18 cellular contexts compared by ENCODE assay signal in the genomic region with DNA sequence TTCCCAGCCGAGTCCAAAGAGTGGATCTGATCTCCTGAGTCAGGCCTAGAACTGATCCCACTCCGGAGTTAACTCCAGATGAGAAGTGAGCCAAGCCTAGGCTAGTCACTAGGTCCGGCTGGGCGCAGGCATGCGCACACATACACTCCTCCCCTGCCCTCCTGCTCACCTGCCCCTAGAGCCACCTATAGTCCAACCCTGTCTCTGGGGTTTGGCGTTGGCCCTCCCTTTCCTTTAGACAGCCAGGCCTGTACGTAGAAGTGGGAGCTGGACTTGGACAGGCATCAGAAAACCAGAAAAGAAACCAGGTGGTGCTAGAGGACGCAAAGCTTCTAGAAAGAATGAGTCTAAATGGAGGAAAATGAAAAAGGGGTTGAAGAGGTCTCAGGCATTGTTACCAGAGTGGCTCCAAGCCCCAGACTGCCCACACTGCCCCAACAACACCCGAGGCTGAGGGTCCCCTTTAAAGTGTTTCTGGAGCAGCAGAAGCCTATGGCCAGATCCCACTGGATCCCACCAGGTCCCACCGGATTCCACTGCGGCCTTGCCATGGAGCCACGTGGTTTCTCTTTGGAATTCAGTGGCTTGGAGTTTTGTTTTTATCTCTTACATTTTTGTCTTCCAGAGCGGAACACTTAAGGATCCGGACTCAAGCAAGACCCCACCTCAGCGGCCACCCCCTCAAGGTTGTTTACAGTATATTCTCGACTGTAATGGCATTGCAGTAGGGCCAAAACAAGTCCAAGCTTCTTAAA. TPM values are rescaled to one million over a fixed set of nuclear protein-coding genes. Genes with fewer than 3 reads are reported as not detected.
"Had no signal": no experiment of that assay in that cellular context is flagged by ENCODE, and none has a peak within 500 bp of the region (broad histone marks: within the 10 kb centered on the region; RNA-seq: fewer than 3 reads in every experiment).

No MANE protein-coding gene starts in this region.

- H3K27me3 ChIP-seq: brain microvascular endothelial cell had no signal

- H3K9me3 ChIP-seq: psoas muscle had no signal

- H3K27me3 Mint-ChIP-seq: activated CD4-positive, alpha-beta T cell treated with anti-CD3 and anti-CD28 coated beads, Interleukin-2, amount 10 ng/mL, durations not matched to agents 7 days and 5 days; central memory CD8-positive, alpha-beta T cell; memory B cell; naive thymus-derived CD8-positive, alpha-beta T cell had no signal

- ATAC-seq: left ventricle myocardium superior; naive thymus-derived CD8-positive, alpha-beta T cell; psoas muscle had no signal

- H3K27ac Mint-ChIP-seq: activated CD4-positive, alpha-beta T cell treated with anti-CD3 and anti-CD28 coated beads, Interleukin-2, amount 10 ng/mL, durations not matched to agents 7 days and 5 days; activated naive CD8-positive, alpha-beta T cell treated with anti-CD3 and anti-CD28 coated beads, Interleukin-2, amount 10 ng/mL, durations not matched to agents 7 days and 5 days; memory B cell; naive thymus-derived CD8-positive, alpha-beta T cell had no signal

- H3K36me3 ChIP-seq: brain microvascular endothelial cell had no signal

- H3K36me3 Mint-ChIP-seq: activated naive CD8-positive, alpha-beta T cell treated with anti-CD3 and anti-CD28 coated beads, Interleukin-2, amount 10 ng/mL, durations not matched to agents 7 days and 5 days; memory B cell; naive thymus-derived CD8-positive, alpha-beta T cell had no signal

- FAIRE-seq: endothelial cell of umbilical vein, TTC549, urothelium cell line had no signal

- H3K27ac ChIP-seq: brain microvascular endothelial cell, coronary artery, psoas muscle had no signal

- H3K9me3 Mint-ChIP-seq: activated naive CD8-positive, alpha-beta T cell treated with anti-CD3 and anti-CD28 coated beads, Interleukin-2, amount 10 ng/mL, durations not matched to agents 7 days and 5 days; central memory CD8-positive, alpha-beta T cell; memory B cell; naive thymus-derived CD8-positive, alpha-beta T cell had no signal

- DNase-seq: activated CD4-positive, alpha-beta T cell treated with anti-CD3 and anti-CD28 coated beads, Interleukin-2, amount 10 ng/mL, durations not matched to agents 7 days and 5 days; activated naive CD8-positive, alpha-beta T cell treated with anti-CD3 and anti-CD28 coated beads, Interleukin-2, amount 10 ng/mL, durations not matched to agents 7 days and 5 days; anterior cingulate cortex; brain microvascular endothelial cell; effector CD4-positive, alpha-beta T cell; foreskin fibroblast; left ventricle myocardium superior; naive thymus-derived CD8-positive, alpha-beta T cell; occipital lobe; psoas muscle; stimulated activated CD4-positive, alpha-beta T cell treated with anti-CD3 and anti-CD28 coated beads, Interleukin-1b, Interleukin-23, amount 100 ng/mL, for 48 hours; T-helper 2 cell had no signal

- H3K4me3 ChIP-seq: coronary artery, psoas muscle had no signal

- H3K4me3 Mint-ChIP-seq: activated CD4-positive, alpha-beta T cell treated with anti-CD3 and anti-CD28 coated beads, Interleukin-2, amount 10 ng/mL, durations not matched to agents 7 days and 5 days; activated naive CD8-positive, alpha-beta T cell treated with anti-CD3 and anti-CD28 coated beads, Interleukin-2, amount 10 ng/mL, durations not matched to agents 7 days and 5 days; central memory CD8-positive, alpha-beta T cell; memory B cell; naive thymus-derived CD8-positive, alpha-beta T cell had no signal

RNA-seq across cellular contexts. Expression of a gene that starts 24.2 kb away (rescaled TPM):
- total RNA-seq: activated CD4-positive, alpha-beta T cell treated with anti-CD3 and anti-CD28 coated beads, Interleukin-2, amount 10 ng/mL, durations not matched to agents 7 days and 5 days; activated naive CD8-positive, alpha-beta T cell treated with anti-CD3 and anti-CD28 coated beads, Interleukin-2, amount 10 ng/mL, durations not matched to agents 7 days and 5 days; naive thymus-derived CD8-positive, alpha-beta T cell had no signal
- polyA plus RNA-seq: naive thymus-derived CD8-positive, alpha-beta T cell had no signal
